22 cellular contexts compared by ENCODE assay signal in the genomic region with DNA sequence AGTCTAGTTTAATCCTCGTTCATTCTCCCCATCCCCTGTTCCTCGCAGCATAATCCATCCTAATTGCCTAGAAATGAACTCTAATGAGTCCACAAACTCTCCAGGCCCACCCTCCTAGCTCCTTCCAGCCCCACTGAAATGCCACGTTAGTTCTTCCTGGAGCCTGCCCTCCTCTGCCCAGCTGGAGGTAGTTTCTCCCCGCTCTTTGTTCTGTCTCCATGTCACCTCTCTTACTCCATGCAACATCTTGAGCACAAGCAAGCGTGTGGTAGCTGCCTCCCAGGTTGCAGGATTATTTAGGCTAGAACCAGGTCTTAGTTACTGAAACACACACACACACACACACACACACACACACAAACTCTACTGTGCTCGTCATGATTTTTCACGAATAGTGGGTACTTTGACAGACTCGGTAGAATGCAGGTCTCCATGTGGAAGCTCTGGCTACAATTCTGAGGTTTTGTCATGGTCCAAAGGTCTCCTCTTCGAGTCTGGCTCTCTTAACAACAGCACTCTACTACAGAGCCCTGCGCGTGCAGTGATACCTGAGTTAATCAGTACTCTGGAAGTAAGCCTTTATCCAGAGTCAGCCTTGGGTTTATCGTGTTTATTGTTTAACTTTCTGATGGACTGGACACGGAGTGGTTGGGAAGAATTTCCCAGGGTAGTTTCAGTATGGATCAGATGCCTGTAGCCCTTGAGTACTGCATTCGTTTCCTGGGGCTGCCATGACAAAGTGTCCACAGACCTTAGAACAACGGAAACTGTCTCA. TPM values are rescaled to one million over a fixed set of nuclear protein-coding genes. Genes with fewer than 3 reads are reported as not detected.
DNase-seq lines count a peak whose midpoint lies in the region; ATAC-seq and TF ChIP-seq lines count a peak whose summit lies in the region.
"Had no signal": no experiment of that assay in that cellular context is flagged by ENCODE, and none has a peak within 500 bp of the region (broad histone marks: within the 10 kb centered on the region; RNA-seq: fewer than 3 reads in every experiment).

No MANE protein-coding gene starts in this region.

- intact Hi-C loops in mucosa of descending colon (cut with DNase I, micrococcal nuclease), result no loop called here

- H3K4me3 Mint-ChIP-seq in type B pancreatic cell, result peak overlapping the region; percentile 56
- H3K4me3 Mint-ChIP-seq: activated CD8-positive, alpha-beta memory T cell treated with anti-CD3 and anti-CD28 coated beads, Interleukin-2, amount 10 ng/mL, durations not matched to agents 7 days and 5 days; activated naive CD8-positive, alpha-beta T cell treated with anti-CD3 and anti-CD28 coated beads, Interleukin-2, amount 10 ng/mL, durations not matched to agents 7 days and 5 days; T-cell had no signal

- H3K9me3 ChIP-seq in Karpas-422 (ENCODE audit: low read length) (no peaks in the 10 kb centered on the region), hepatocyte (ENCODE audit: low read depth) (no peaks in the 10 kb centered on the region), mucosa of descending colon (no peaks in the 10 kb centered on the region)

- no peaks in the 10 kb centered on the region for H4K20me1 ChIP-seq in Karpas-422 (ENCODE audit: insufficient read depth, low read depth, low read length)
- no peaks in the 10 kb centered on the region for H4K20me1 ChIP-seq in hepatocyte (ENCODE audit: insufficient read depth, poor library complexity, severe bottlenecking)

- H3K36me3 ChIP-seq in Karpas-422 (ENCODE audit: insufficient read depth, low read length), result no peaks in the 10 kb centered on the region
- H3K36me3 ChIP-seq in hepatocyte (replicated peaks; ENCODE audit: insufficient read depth, low read depth), result no peaks in the 10 kb centered on the region
- no peaks in the 10 kb centered on the region for H3K36me3 ChIP-seq in mucosa of descending colon (ENCODE audit: low read depth)

- 0 out of 2 replicates have a peak, but pooled peaks cover 2% of the 10 kb centered on the region for H3K27me3 ChIP-seq in Karpas-422 (ENCODE audit: low read length)
- H3K27me3 ChIP-seq in hepatocyte, result no peaks in the 10 kb centered on the region

- H3K9ac ChIP-seq in Karpas-422 (ENCODE audit: low read length), result no peak overlapping the region
- H3K9ac ChIP-seq: parathyroid adenoma had no signal

- H3K36me3 Mint-ChIP-seq in type B pancreatic cell, result peaks cover 19% of the 10 kb centered on the region
- H3K36me3 Mint-ChIP-seq: activated CD8-positive, alpha-beta memory T cell treated with anti-CD3 and anti-CD28 coated beads, Interleukin-2, amount 10 ng/mL, durations not matched to agents 7 days and 5 days; activated naive CD8-positive, alpha-beta T cell treated with anti-CD3 and anti-CD28 coated beads, Interleukin-2, amount 10 ng/mL, durations not matched to agents 7 days and 5 days; naive thymus-derived CD4-positive, alpha-beta T cell; T-cell had no signal

- H3K27me3 Mint-ChIP-seq in type B pancreatic cell, result no peaks in the 10 kb centered on the region
- H3K27me3 Mint-ChIP-seq: activated naive CD8-positive, alpha-beta T cell treated with anti-CD3 and anti-CD28 coated beads, Interleukin-2, amount 10 ng/mL, durations not matched to agents 7 days and 5 days had no signal

- peak overlapping the region; percentile 87 for H3K27ac Mint-ChIP-seq in type B pancreatic cell
- H3K27ac Mint-ChIP-seq: activated CD8-positive, alpha-beta memory T cell treated with anti-CD3 and anti-CD28 coated beads, Interleukin-2, amount 10 ng/mL, durations not matched to agents 7 days and 5 days; activated naive CD8-positive, alpha-beta T cell treated with anti-CD3 and anti-CD28 coated beads, Interleukin-2, amount 10 ng/mL, durations not matched to agents 7 days and 5 days; T-cell had no signal

- no peak overlapping the region for H3K4me2 ChIP-seq in Karpas-422 (ENCODE audit: low read depth, low read length, poor library complexity, severe bottlenecking)
- H3K4me2 ChIP-seq in hepatocyte, result peak overlapping the region; percentile 61

- peak; percentile 85 for ATAC-seq in mucosa of descending colon
- ATAC-seq: activated CD8-positive, alpha-beta memory T cell treated with anti-CD3 and anti-CD28 coated beads, Interleukin-2, amount 10 ng/mL, durations not matched to agents 7 days and 5 days; naive thymus-derived CD4-positive, alpha-beta T cell; T-cell had no signal

- H3K27ac ChIP-seq in Karpas-422 (ENCODE audit: low read length) (no peak overlapping the region), hepatocyte (peak overlapping the region; percentile 96)
- H3K27ac ChIP-seq: parathyroid adenoma had no signal

- peak; percentile 31 for DNase-seq in Karpas-422
- DNase-seq in hepatocyte (ENCODE audit: low spot score), result peak; percentile 88
- peak; percentile 65 to 80 (median 67) for DNase-seq in mucosa of descending colon
- no peak for DNase-seq in type B pancreatic cell (ENCODE audit: extremely low spot score, unreplicated experiment)
- no peak for DNase-seq in activated CD4-positive, alpha-beta T cell treated with anti-CD3 and anti-CD28 coated beads for 4 hours
- no peak for DNase-seq in NOMO-1 treated with dmso at 0.1 percent for 144 hours (lab: John Stamatoyannopoulos, UW; ENCODE audit: unreplicated experiment)
- no peak for DNase-seq in T-helper 2 cell
- DNase-seq: activated CD4-positive, alpha-beta T cell treated with anti-CD3 and anti-CD28 coated beads for 48 hours; activated CD8-positive, alpha-beta memory T cell treated with anti-CD3 and anti-CD28 coated beads, Interleukin-2, amount 10 ng/mL, durations not matched to agents 7 days and 5 days; activated naive CD8-positive, alpha-beta T cell treated with anti-CD3 and anti-CD28 coated beads, Interleukin-2, amount 10 ng/mL, durations not matched to agents 7 days and 5 days; H7; MM.1S; naive thymus-derived CD4-positive, alpha-beta T cell; NCI-H146; NCI-H2171; NCI-H526 treated with DMSO at 0.1 percent for 48 hours; OCI-M1; SHP77; stimulated activated naive CD4-positive, alpha-beta T cell treated with Interleukin-2 at 50 U/mL for 16 hours; T-cell; trophoblast cell had no signal

- H3K9me3 Mint-ChIP-seq in type B pancreatic cell, result peaks cover 5% of the 10 kb centered on the region
- H3K9me3 Mint-ChIP-seq: T-cell had no signal

- no peaks in the 10 kb centered on the region for H3K79me2 ChIP-seq in Karpas-422 (ENCODE audit: low read length)
- H3K79me2 ChIP-seq in hepatocyte, result peaks cover 64% of the 10 kb centered on the region
- H3K79me2 ChIP-seq: parathyroid adenoma had no signal

- WGBS in hepatocyte (ENCODE audit: low lambda C conversion rate, missing lambda C conversion rate), result 57% methylated on average over 15 of the region's 15 CpGs

- H3K4me3 ChIP-seq in Karpas-422 (ENCODE audit: low read length) (no peak overlapping the region), hepatocyte (no peak overlapping the region), mucosa of descending colon (no peak overlapping the region)

- H3K9me2 ChIP-seq in Karpas-422 (replicated peaks; ENCODE audit: insufficient read depth, low read length), result no peaks in the 10 kb centered on the region
- H3K9me2 ChIP-seq in hepatocyte (replicated peaks; ENCODE audit: insufficient read depth), result no peaks in the 10 kb centered on the region

- peaks cover 71% of the 10 kb centered on the region for H3K4me1 Mint-ChIP-seq in type B pancreatic cell (ENCODE audit: unreplicated experiment)
- H3K4me1 Mint-ChIP-seq: activated CD8-positive, alpha-beta memory T cell treated with anti-CD3 and anti-CD28 coated beads, Interleukin-2, amount 10 ng/mL, durations not matched to agents 7 days and 5 days had no signal

- TF ChIP-seq CTCF in hepatocyte (IDR thresholded peaks at IDR 0.05; ENCODE audit: poor library complexity) (no peak), mucosa of descending colon (IDR thresholded peaks at IDR 0.05) (no peak), type B pancreatic cell (conservative IDR thresholded peaks at IDR 0.05) (no peak)

- H2AFZ ChIP-seq in Karpas-422 (ENCODE audit: low read length), result no peak overlapping the region
- no peak overlapping the region for H2AFZ ChIP-seq in hepatocyte
- H2AFZ ChIP-seq: parathyroid adenoma had no signal

- H3K4me1 ChIP-seq in Karpas-422 (ENCODE audit: low read length), result peaks cover 15% of the 10 kb centered on the region
- peaks cover 39% of the 10 kb centered on the region for H3K4me1 ChIP-seq in hepatocyte (ENCODE audit: insufficient read depth)
- H3K4me1 ChIP-seq in mucosa of descending colon (ENCODE audit: low read depth), result peaks cover 21% of the 10 kb centered on the region
- H3K4me1 ChIP-seq: parathyroid adenoma had no signal

RNA-seq across cellular contexts. Expression of gene HUNK, which starts 27.5 kb away (rescaled TPM):
- not detected in 2 replicates for total RNA-seq in Karpas-422 (2014; rRNA removed; shearing (Covaris generic); ENCODE audit: low replicate concordance)
- total RNA-seq in hepatocyte, result 4.4 and 7.1 TPM in 2 replicates
- 7.3 and 10.8 TPM in 2 replicates for polyA plus RNA-seq in hepatocyte
- total RNA-seq in mucosa of descending colon, result 10 to 100 TPM in 2 of 3 donors, 1 to 10 TPM in 1; 3.8 to 12.3 (median 11.0) TPM
- 11.3 and 44.0 TPM in 2 replicates for total RNA-seq in type B pancreatic cell (ENCODE audit: low replicate concordance)
- polyA plus RNA-seq: naive thymus-derived CD4-positive, alpha-beta T cell had no signal

Comparison
In these comparisons a context has a peak if more than half of its experiments do, and no peak if none do; other contexts are left out.
1. DNase-seq: peak in Karpas-422 (single experiment), hepatocyte (single experiment) and mucosa of descending colon (3 of 3); none in type B pancreatic cell (single experiment), activated CD4-positive, alpha-beta T cell treated with anti-CD3 and anti-CD28 coated beads for 4 hours (0 of 2), NOMO-1 treated with dmso at 0.1 percent for 144 hours (single experiment) and T-helper 2 cell (0 of 5).